Comparison of ENCODE assay signal across 8 cellular contexts in genomic region chr5:138575194-138576015, GRCh38. TPM values are rescaled to one million over a fixed set of nuclear protein-coding genes. Genes with fewer than 3 reads are reported as not detected.
DNase-seq lines count a peak whose midpoint lies in the region; ATAC-seq, FAIRE-seq and TF ChIP-seq lines count a peak whose summit lies in the region.

TSS of gene HSPA9 (minus strand) at chr5:138575401. CDS start at chr5:138575318, 83 bp downstream.

- H3K4me2 ChIP-seq in trophoblast cell (ENCODE audit: low read length), result peak within 1 kb of the TSS; percentile 68

- peak within 1 kb of the TSS; percentile 98 for H3K9ac ChIP-seq in trophoblast cell (ENCODE audit: low read length)

- intact Hi-C loops in adrenal gland (cut with DNase I), result no loop called here
- intact Hi-C loops in cardiac septum (cut with DNase I), result loop anchor here (1.0 to 5.0 kb wide), 5 partner anchors 32 to 687 kb away; partner anchors contain the start of genes CTNNA1 and ETF1
- intact Hi-C loops in transverse colon (cut with DNase I; ENCODE audit: low total_unique reads), result loop anchor here (5.0 to 10.0 kb wide), 2 partner anchors 567 to 719 kb away; partner anchors contain the start of gene MATR3

- H3K4me3 ChIP-seq in adrenal gland (peak within 1 kb of the TSS; percentile 76 to 97 (median 84)), trophoblast cell (ENCODE audit: low read depth, low read length) (peak within 1 kb of the TSS; percentile 96), transverse colon (peak within 1 kb of the TSS; percentile 79 to 97 (median 87))

- DNase-seq in GM12892 (ENCODE audit: insufficient read length) (peak; percentile 98), NCI-H146 (lab: John Stamatoyannopoulos, UW) (peak; percentile 98), T-helper 1 cell (peak; percentile 93 to 100 (median 95)), adrenal gland (peak; percentile 97 to 100 (median 99)), cardiac septum (ENCODE audit: low spot score) (peak; percentile 98), trophoblast cell (peak; percentile 100), transverse colon (peak; percentile 99)

- ATAC-seq in HG02852 (IDR thresholded peaks at IDR 0.05; ENCODE audit: unreplicated experiment), result peak; percentile 77

- H3K9me3 ChIP-seq in adrenal gland (replicated peaks in 1 of 3), result no peaks in the 10 kb centered on the region
- no peaks in the 10 kb centered on the region for H3K9me3 ChIP-seq in trophoblast cell (ENCODE audit: insufficient read depth, low read depth, low read length)
- no peaks in the 10 kb centered on the region for H3K9me3 ChIP-seq in transverse colon

- H2AK5ac ChIP-seq in trophoblast cell (ENCODE audit: low read length), result peak within 1 kb of the TSS; percentile 68

- H3K27me3 ChIP-seq in adrenal gland, result no peaks in the 10 kb centered on the region
- no peaks in the 10 kb centered on the region for H3K27me3 ChIP-seq in trophoblast cell (ENCODE audit: insufficient read depth, low read length)
- H3K27me3 ChIP-seq in transverse colon, result no peaks in the 10 kb centered on the region

- 0 to 1% (median 0%) methylated on average over 28 to 73 of the region's 73 CpGs for WGBS in adrenal gland, 4 donors
- no CpG with 5 or more reads among the region's 73 CpGs for WGBS in trophoblast cell (ENCODE audit: extremely low coverage, insufficient coverage, insufficient read length)
- 0 to 1% methylated on average over 1 to 55 of the region's 73 CpGs for WGBS in transverse colon (ENCODE audit: low coverage in 1 of 2), 2 donors

- H3K27ac ChIP-seq in adrenal gland (peak within 1 kb of the TSS; percentile 97 to 100 (median 98)), trophoblast cell (ENCODE audit: low read depth, low read length) (peak within 1 kb of the TSS; percentile 92), transverse colon (peak within 1 kb of the TSS; percentile 95 to 100 (median 98))

- in situ Hi-C loops in transverse colon (cut with MboI; ENCODE audit: low pct_ligation_motif_present in 1 of 4, low pct_unique_long_range_greater_than_20kb in 1 of 4, low sequenced_read_pairs in 3 of 4), result loop anchor here in 1 of 4 donors (25.0 kb wide), 1 partner anchor 687 kb away; no protein-coding TSS in a partner anchor

- peak within 1 kb of the TSS; percentile 93 for H3K4ac ChIP-seq in trophoblast cell (ENCODE audit: low read depth, low read length)

- H3K23ac ChIP-seq in trophoblast cell (ENCODE audit: low read length), result no peak within 1 kb of the TSS

- peak within 1 kb of the TSS; percentile 97 for H4K91ac ChIP-seq in trophoblast cell (ENCODE audit: low read depth, low read length)

- peak within 1 kb of the TSS; percentile 88 for H3K18ac ChIP-seq in trophoblast cell (ENCODE audit: low read length)

- peaks cover 9% of the 10 kb centered on the region for H3K79me2 ChIP-seq in trophoblast cell (ENCODE audit: control insufficient read depth, insufficient read depth, low read length, poor library complexity)

- H3K4me1 ChIP-seq in adrenal gland (replicated peaks in 1 of 2), result peaks cover 6 to 19% of the 10 kb centered on the region in 2 donors
- peaks cover 3 to 5% of the 10 kb centered on the region in 2 experiments for H3K4me1 ChIP-seq in trophoblast cell (ENCODE audit: control insufficient read depth in 1 of 2, insufficient read depth in 2 of 2, low read length in 2 of 2)
- peaks cover 3 to 27% (median 16%) of the 10 kb centered on the region in 4 donors for H3K4me1 ChIP-seq in transverse colon

- peak within 1 kb of the TSS; percentile 67 for H2AFZ ChIP-seq in trophoblast cell (ENCODE audit: insufficient read depth, low read length, poor library complexity)

- H2BK120ac ChIP-seq in trophoblast cell (ENCODE audit: insufficient read depth, low read length, poor library complexity), result peak within 1 kb of the TSS; percentile 92

- TF ChIP-seq CTCF in adrenal gland (IDR thresholded peaks at IDR 0.05) (peak in 4 of 6 experiments; percentile 19 to 48 (median 34)), transverse colon (IDR thresholded peaks at IDR 0.05) (peak in 4 of 5 experiments; percentile 17 to 62 (median 46))

- peak; percentile 99 for FAIRE-seq in GM12892 (lab: Jason Lieb, UNC)

- peak within 1 kb of the TSS; percentile 88 for H3K14ac ChIP-seq in trophoblast cell (ENCODE audit: low read length)

- TF ChIP-seq POLR2A in GM12892 (IDR thresholded peaks at IDR 0.05; ENCODE audit: low read depth, low read length) (peak; percentile 90), adrenal gland (IDR thresholded peaks at IDR 0.05) (peak; percentile 92 to 95), transverse colon (IDR thresholded peaks at IDR 0.05) (peak; percentile 93)

- peaks cover 0 to 32% of the 10 kb centered on the region in 2 donors for H3K36me3 ChIP-seq in adrenal gland (replicated peaks in 1 of 2)
- H3K36me3 ChIP-seq in trophoblast cell (ENCODE audit: control insufficient read depth in 1 of 2, insufficient read depth in 2 of 2, low read length in 2 of 2), result peaks cover 21 to 26% of the 10 kb centered on the region in 2 experiments
- peaks cover 0 to 29% (median 10%) of the 10 kb centered on the region in 4 donors for H3K36me3 ChIP-seq in transverse colon

- H3K79me1 ChIP-seq in trophoblast cell (ENCODE audit: low read length), result peaks cover 13% of the 10 kb centered on the region

- H2BK5ac ChIP-seq in trophoblast cell (ENCODE audit: low read depth, low read length, poor library complexity), result peak within 1 kb of the TSS; percentile 96

- peak within 1 kb of the TSS; percentile 90 for H4K8ac ChIP-seq in trophoblast cell (ENCODE audit: low read depth, low read length)

- no peak for TF ChIP-seq EP300 in transverse colon (IDR thresholded peaks at IDR 0.05; ENCODE audit: low read depth)

- no peak within 1 kb of the TSS for H2BK12ac ChIP-seq in trophoblast cell (ENCODE audit: low read length)

- peak within 1 kb of the TSS; percentile 90 for H4K12ac ChIP-seq in trophoblast cell (ENCODE audit: low read depth, low read length)

RNA-seq across cellular contexts. Expression of gene HSPA9, which starts in this region (rescaled TPM):
- 227 TPM for polyA plus RNA-seq in GM12892 (2012; ENCODE audit: missing spikeins)
- total RNA-seq in adrenal gland (100 to 1,000 TPM; 376 to 735 (median 501) TPM), cardiac septum (274 TPM), transverse colon (100 to 1,000 TPM in 3 of 4 donors, 10 to 100 TPM in 1; 82.7 to 236 (median 175) TPM)
- 1,000 to 10,000 TPM in 1 of 3 donors, 100 to 1,000 TPM in 1, 10 to 100 TPM in 1; 92.3 to 1,206 (median 155) TPM for polyA plus RNA-seq in adrenal gland
- 109 and 112 TPM in 2 replicates for polyA plus RNA-seq in trophoblast cell (2013)

Comparison
In these comparisons a context has a peak if more than half of its experiments do, and no peak if none do; other contexts are left out.
1. Peak in every context shown above with its lines: DNase-seq, ATAC-seq, H3K4me3 ChIP-seq and H3K27ac ChIP-seq.
2. intact Hi-C loops: an anchor here in cardiac septum (1.0 to 5.0 kb wide) and transverse colon (5.0 to 10.0 kb wide); none called in adrenal gland.